Comparison of ENCODE assay signal across 27 cellular contexts in the genomic region with DNA sequence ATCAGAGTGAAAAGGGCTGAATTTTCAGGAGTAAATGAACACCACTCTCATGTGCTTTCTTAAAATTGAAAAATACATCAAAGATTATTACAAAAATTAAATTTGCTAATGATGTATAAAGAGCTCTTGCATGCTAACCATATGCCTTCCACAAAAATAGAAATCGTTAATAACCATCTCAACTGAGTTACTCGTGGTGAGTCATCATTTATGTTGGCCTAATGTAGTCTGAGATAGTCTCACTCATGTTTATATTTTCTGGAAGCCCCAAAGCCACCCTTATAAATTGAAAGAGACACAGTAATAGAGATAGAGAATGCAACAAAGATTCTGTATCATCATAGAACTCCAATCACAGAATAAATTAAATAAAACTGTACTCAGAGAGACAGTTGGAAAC.
A peak's percentile ranks its signal among the peaks of the same experiment; 100 is the strongest.
DNase-seq lines count a peak whose midpoint lies in the region; ATAC-seq and TF ChIP-seq lines count a peak whose summit lies in the region.
"Had no signal": no experiment of that assay in that cellular context is flagged by ENCODE, and none has a peak within 500 bp of the region (broad histone marks: within the 10 kb centered on the region; RNA-seq: fewer than 3 reads in every experiment).

No MANE protein-coding gene starts in this region.

- H3K4ac ChIP-seq in IMR-90 (ENCODE audit: low read depth, low read length): no peak overlapping the region

- no peaks in the 10 kb centered on the region for H3K36me3 ChIP-seq in A673 (ENCODE audit: insufficient read depth, low read length, poor library complexity, severe bottlenecking)
- H3K36me3 ChIP-seq in IMR-90 (ENCODE audit: control insufficient read depth, insufficient read depth, low read length): no peaks in the 10 kb centered on the region
- H3K36me3 ChIP-seq: BE2C, heart right ventricle, right lobe of liver, uterus had no signal

- POLR2A ChIA-PET in A673 (lab: Charles Lee; ENCODE audit: low non-redundant PET): interaction anchor here (0.5 to 0.6 kb wide), 2 partner anchors 234 to 1597 kb away, joined by 3 read pairs; no protein-coding TSS in a partner anchor
- POLR2A ChIA-PET in IMR-90 (lab: Charles Lee; ENCODE audit: unreplicated experiment): no interaction called here

- no peak overlapping the region for H3K4me2 ChIP-seq in IMR-90 (ENCODE audit: low read depth, low read length)

- in situ Hi-C loops in IMR-90 (cut with MboI; ENCODE audit: low sequenced_read_pairs) (no loop called here), astrocyte of the spinal cord (cut with HindIII; ENCODE audit: low sequenced_read_pairs) (no loop called here)

- H3K9ac ChIP-seq in IMR-90 (ENCODE audit: low read depth, low read length): no peak overlapping the region

- no peak overlapping the region for H2AK9ac ChIP-seq in IMR-90 (replicated peaks; ENCODE audit: low read depth, low read length, poor library complexity)

- H2BK15ac ChIP-seq in IMR-90 (ENCODE audit: low read depth, low read length): no peak overlapping the region

- H3K14ac ChIP-seq in IMR-90 (replicated peaks; ENCODE audit: low read depth, low read length): no peak overlapping the region

- no peak overlapping the region for H3K56ac ChIP-seq in IMR-90 (ENCODE audit: extremely low read depth, insufficient read depth, low read length)

- no peak overlapping the region for H2AK5ac ChIP-seq in IMR-90 (ENCODE audit: low read depth, low read length)

- H2BK20ac ChIP-seq in IMR-90 (ENCODE audit: low read depth, low read length): no peak overlapping the region

- no peaks in the 10 kb centered on the region for H4K20me1 ChIP-seq in IMR-90 (ENCODE audit: insufficient read depth, low read length)

- H4K8ac ChIP-seq in IMR-90 (ENCODE audit: low read depth in 2 of 2, low read length in 2 of 2): no peak overlapping the region

- TF ChIP-seq POLR2A in IMR-90 (IDR thresholded peaks at IDR 0.05; ENCODE audit: low read depth, low read length): no peak

- peak overlapping the region; percentile 6 for H2BK5ac ChIP-seq in IMR-90 (ENCODE audit: low read depth, low read length, poor library complexity, severe bottlenecking)

- H3K4me3 ChIP-seq in A673 (ENCODE audit: low read depth, low read length, poor library complexity, severe bottlenecking) (no peak overlapping the region), IMR-90 (ENCODE audit: insufficient read depth, low read depth, low read length) (no peak overlapping the region), astrocyte of the spinal cord (ENCODE audit: low read depth, low read length) (no peak overlapping the region)
- H3K4me3 ChIP-seq: heart right ventricle, right lobe of liver, uterus had no signal

- TF ChIP-seq CTCF in A673 (conservative IDR thresholded peaks at IDR 0.05; ENCODE audit: low read depth, low read length): no peak
- no peak for TF ChIP-seq CTCF in IMR-90 (conservative IDR thresholded peaks at IDR 0.05; ENCODE audit: low read depth, low read length)
- no peak for TF ChIP-seq CTCF in astrocyte of the spinal cord (IDR thresholded peaks at IDR 0.05; ENCODE audit: low read depth, low read length)

- no peaks in the 10 kb centered on the region for H3K79me1 ChIP-seq in IMR-90 (ENCODE audit: low read depth in 1 of 2, low read length in 2 of 2)

- CTCF ChIA-PET in A673 (lab: Charles Lee) (no interaction called here), IMR-90 (lab: Yijun Ruan, JAX) (interaction anchor here (0.6 kb wide), 1 partner anchor 251 kb away, joined by 5 read pairs; no protein-coding TSS in a partner anchor)

- intact Hi-C loops in A673 (cut with micrococcal nuclease; ENCODE audit: unreplicated experiment): no loop called here
- intact Hi-C loops in IMR-90 (cut with micrococcal nuclease): no loop called here
- intact Hi-C loops in head of caudate nucleus (cut with DNase I): no loop called here

- no peak for TF ChIP-seq RAD21 in IMR-90 (IDR thresholded peaks at IDR 0.05; ENCODE audit: low read length)

- H3K4me1 ChIP-seq in A673 (ENCODE audit: insufficient read depth, low read length, poor library complexity, severe bottlenecking) (peaks cover 11% of the 10 kb centered on the region), IMR-90 (ENCODE audit: control insufficient read depth, insufficient read depth, low read length) (no peaks in the 10 kb centered on the region)
- H3K4me1 ChIP-seq: heart right ventricle, right lobe of liver, uterus had no signal

- BruUV-seq in A673 (replicated peaks; lab: Mats Ljungman, UMichigan) (no TSS peak), IMR-90 (replicated peaks; lab: Mats Ljungman, UMichigan) (no TSS peak)

- ATAC-seq in IMR-90 (ENCODE audit: low read depth) (peak; percentile 88), HG03571 (IDR thresholded peaks at IDR 0.05; ENCODE audit: unreplicated experiment) (no peak)
- ATAC-seq: heart right ventricle; left cardiac atrium; right lobe of liver; stimulated activated naive B cell treated with anti-CD40 and anti-IgM and Interleukin-4, amounts not matched to agents 10 μg/mL and 1 μg/mL and 100 μg/mL, for 72 hours had no signal

- H3K18ac ChIP-seq in IMR-90 (ENCODE audit: low read depth, low read length): no peak overlapping the region

- no peak overlapping the region for H4K5ac ChIP-seq in IMR-90 (ENCODE audit: low read depth, low read length)

- no peak overlapping the region for H4K91ac ChIP-seq in IMR-90 (ENCODE audit: insufficient read depth, low read depth, low read length)

- no peaks in the 10 kb centered on the region for H3K9me3 ChIP-seq in A673 (ENCODE audit: low read depth, low read length, poor library complexity, severe bottlenecking)
- no peaks in the 10 kb centered on the region for H3K9me3 ChIP-seq in IMR-90 (ENCODE audit: control insufficient read depth, insufficient read depth, low read length)
- H3K9me3 ChIP-seq: BE2C, heart right ventricle, right lobe of liver, uterus had no signal

- H3K27me3 ChIP-seq in A673 (replicated peaks; ENCODE audit: insufficient read depth, low read depth, low read length, poor library complexity) (no peaks in the 10 kb centered on the region), IMR-90 (ENCODE audit: control insufficient read depth, insufficient read depth, low read length) (no peaks in the 10 kb centered on the region)
- H3K27me3 ChIP-seq: BE2C, right lobe of liver, uterus had no signal

- H2BK120ac ChIP-seq in IMR-90 (ENCODE audit: low read depth, low read length): no peak overlapping the region

- dilution Hi-C loops in IMR-90 (cut with HindIII; ENCODE audit: low sequenced_read_pairs, unreplicated experiment): no loop called here

- WGBS in IMR-90 (ENCODE audit: extremely low coverage in 2 of 2, insufficient read length in 1 of 2), 2 experiments: no CpG with 5 or more reads among the region's 2 CpGs

- no peak overlapping the region for H3K23ac ChIP-seq in IMR-90 (ENCODE audit: low read depth, low read length)

- no peaks in the 10 kb centered on the region for H3K9me1 ChIP-seq in IMR-90 (ENCODE audit: insufficient read depth, low read length)

- no peak overlapping the region for H3K27ac ChIP-seq in A673 (ENCODE audit: low read depth, low read length, poor library complexity, severe bottlenecking)
- H3K27ac ChIP-seq in IMR-90 (ENCODE audit: insufficient read depth, low read length): no peak overlapping the region
- H3K27ac ChIP-seq: heart right ventricle, right lobe of liver, uterus had no signal

- no peak overlapping the region for H2AFZ ChIP-seq in IMR-90 (replicated peaks; ENCODE audit: low read length, poor library complexity)

- peak; percentile 27 for DNase-seq in A673 (ENCODE audit: low spot score)
- peak; percentile 80 for DNase-seq in IMR-90
- DNase-seq in astrocyte of the spinal cord (ENCODE audit: low read depth, low spot score): peak; percentile 51
- peak; percentile 4 for DNase-seq in hepatic stellate cell (ENCODE audit: low spot score)
- no peak for DNase-seq in amygdala (lab: John Stamatoyannopoulos, UW)
- DNase-seq in head of caudate nucleus: no peak
- no peak for DNase-seq in NCI-H524 (lab: John Stamatoyannopoulos, UW)
- DNase-seq: activated CD4-positive, alpha-beta memory T cell treated with anti-CD3 and anti-CD28 coated beads for 36 hours; activated CD4-positive, CD25-positive, alpha-beta regulatory T cell treated with anti-CD3 and anti-CD28 coated beads, Interleukin-2, amount 50 U/mL, for 72 hours; activated CD8-positive, alpha-beta memory T cell treated with anti-CD3 and anti-CD28 coated beads, Interleukin-2, amount 50 U/mL, for 4 hours; activated naive CD4-positive, alpha-beta T cell treated with anti-CD3 and anti-CD28 coated beads for 36 hours; anterior cingulate cortex; BE2C; DMS153; GDM1; H9; heart right ventricle; KBM-7; left cardiac atrium; NCI-H146; NCI-H2107; posterior cingulate gyrus; right lobe of liver; stimulated activated naive B cell treated with anti-CD40 and anti-IgM and Interleukin-4, amounts not matched to agents 10 μg/mL and 1 μg/mL and 100 μg/mL, for 72 hours; T-helper 2 cell; uterus had no signal

TF ChIP-seq in IMR-90, 13 proteins besides CTCF, POLR2A, EP300 and RAD21:
- TF ChIP-seq MAZ (IDR thresholded peaks at IDR 0.05; ENCODE audit: borderline replicate concordance, low read depth, low read length) (no peak), NFE2L2 (IDR thresholded peaks at IDR 0.05; ENCODE audit: low read depth, low read length) (peak; percentile 24; the same call in 1 of the 2 replicates), USF2 (IDR thresholded peaks at IDR 0.05; ENCODE audit: low read depth, low read length) (no peak), FOS (IDR thresholded peaks at IDR 0.05; ENCODE audit: low read depth, low read length) (peak; percentile 89)
TF ChIP-seq in IMR-90: peak in this region for 2.

Comparison
In these comparisons a context has a peak if more than half of its experiments do, and no peak if none do; other contexts are left out.
1. DNase-seq: peak in A673 (single experiment), IMR-90 (single experiment), astrocyte of the spinal cord (single experiment) and hepatic stellate cell (single experiment); none in amygdala (0 of 56), head of caudate nucleus (0 of 42) and NCI-H524 (0 of 2).